8 cellular contexts compared by ENCODE assay signal in genomic region chr19:13022111-13022858, GRCh38. TPM values are rescaled to one million over a fixed set of nuclear protein-coding genes. Genes with fewer than 3 reads are reported as not detected.
DNase-seq lines count a peak whose midpoint lies in the region; ATAC-seq and TF ChIP-seq lines count a peak whose summit lies in the region.

No MANE protein-coding gene starts in this region.

- H3K27ac ChIP-seq in mammary epithelial cell (ENCODE audit: insufficient read depth, low read depth, low read length), result peak overlapping the region; percentile 90
- H3K27ac ChIP-seq in muscle layer of duodenum (ENCODE audit: low read length), result peak overlapping the region; percentile 86

- H3K79me2 ChIP-seq in mammary epithelial cell (ENCODE audit: insufficient read depth, low read length), result peaks cover 85% of the 10 kb centered on the region

- H3K4me1 ChIP-seq in mammary epithelial cell (ENCODE audit: insufficient read depth, low read length) (peaks cover 74% of the 10 kb centered on the region), muscle layer of duodenum (ENCODE audit: control insufficient read depth in 1 of 2, insufficient read depth in 2 of 2, low read length in 2 of 2) (peaks cover 48 to 78% of the 10 kb centered on the region in 2 donors)

- TF ChIP-seq CTCF in mammary epithelial cell (conservative IDR thresholded peaks at IDR 0.05 in 1 of 2, IDR thresholded peaks at IDR 0.05 in 1 of 2; ENCODE audit: extremely low read depth in 1 of 2, insufficient read depth in 1 of 2, low read depth in 1 of 2, low read length in 2 of 2), result no peak

- H2AFZ ChIP-seq in mammary epithelial cell (ENCODE audit: low read depth, low read length), result peak overlapping the region; percentile 66

- 0% methylated on average over 10 of the region's 22 CpGs for WGBS in mammary epithelial cell (ENCODE audit: low coverage, missing lambda C conversion rate)

- in situ Hi-C loops in mammary epithelial cell (cut with MboI; ENCODE audit: low sequenced_read_pairs in 2 of 2), result no loop called here

- no peak for TF ChIP-seq POLR2A in GM18505 (IDR thresholded peaks at IDR 0.05; ENCODE audit: borderline replicate concordance, extremely low read depth, insufficient read depth, insufficient read length)

- intact Hi-C loops in mammary epithelial cell (cut with micrococcal nuclease), result loop anchor here (2.0 to 5.0 kb wide), 2 partner anchors 25 to 35 kb away; no protein-coding TSS in a partner anchor

- peak overlapping the region; percentile 99 for H3K4me2 ChIP-seq in mammary epithelial cell (ENCODE audit: insufficient read depth, low read depth, low read length)

- BruUV-seq in mammary epithelial cell (replicated peaks; lab: Mats Ljungman, UMichigan), result TSS peak; percentile 49

- peak; percentile 60 for DNase-seq in AG20443 (ENCODE audit: low spot score)
- peak; percentile 62 to 67 for DNase-seq in Kasumi-1 (lab: John Stamatoyannopoulos, UW)
- peak; percentile 36 for DNase-seq in mammary epithelial cell
- no peak for DNase-seq in occipital lobe (lab: John Stamatoyannopoulos, UW)

- peak overlapping the region; percentile 22 to 39 (median 25) for H3K4me3 ChIP-seq in mammary epithelial cell (replicated peaks in 1 of 3; ENCODE audit: insufficient read depth in 1 of 3, low read depth in 2 of 3, low read length in 3 of 3)
- peak overlapping the region; percentile 55 to 65 for H3K4me3 ChIP-seq in muscle layer of duodenum (ENCODE audit: low read depth in 1 of 2, low read length in 2 of 2)

- no peaks in the 10 kb centered on the region for H3K9me3 ChIP-seq in mammary epithelial cell (replicated peaks; ENCODE audit: insufficient read depth, low read length)
- no peaks in the 10 kb centered on the region for H3K9me3 ChIP-seq in muscle layer of duodenum (ENCODE audit: control insufficient read depth in 1 of 2, low read length in 2 of 2)

- peak overlapping the region; percentile 75 for H3K9ac ChIP-seq in mammary epithelial cell (ENCODE audit: insufficient read depth, low read length)

- CTCF ChIA-PET in mammary epithelial cell (lab: Charles Lee; ENCODE audit: low non-redundant PET), result interaction anchor here (0.6 kb wide), 1 partner anchor 62 kb away, joined by 4 read pairs; no protein-coding TSS in a partner anchor

- no peaks in the 10 kb centered on the region for H3K36me3 ChIP-seq in mammary epithelial cell (ENCODE audit: insufficient read depth, low read length)
- H3K36me3 ChIP-seq in muscle layer of duodenum (ENCODE audit: control insufficient read depth in 1 of 2, insufficient read depth in 2 of 2, low read length in 2 of 2), result peaks cover 0 to 5% of the 10 kb centered on the region in 2 donors

- dilution Hi-C loops in mammary epithelial cell (cut with HindIII; ENCODE audit: low sequenced_read_pairs), result no loop called here

- no peaks in the 10 kb centered on the region for H4K20me1 ChIP-seq in mammary epithelial cell (ENCODE audit: insufficient read depth, low read length)

- H3K27me3 ChIP-seq in mammary epithelial cell (ENCODE audit: insufficient read depth, low read length) (no peaks in the 10 kb centered on the region), muscle layer of duodenum (ENCODE audit: low read depth, low read length) (no peaks in the 10 kb centered on the region)

- ATAC-seq in GM19463 (IDR thresholded peaks at IDR 0.05; ENCODE audit: unreplicated experiment) (no peak), GM18505 (IDR thresholded peaks at IDR 0.05; ENCODE audit: unreplicated experiment) (no peak), GM21619 (IDR thresholded peaks at IDR 0.05; ENCODE audit: unreplicated experiment) (no peak)

RNA-seq across cellular contexts. Expression of gene NFIX, which starts 27.0 kb away (rescaled TPM):
- total RNA-seq in mammary epithelial cell, result 10 to 100 TPM; 43.2 to 76.1 TPM
- polyA plus RNA-seq in mammary epithelial cell, result 24.5 TPM
- 215 TPM for polyA minus RNA-seq in mammary epithelial cell
- total RNA-seq in occipital lobe, result 124 TPM

RNA-seq across cellular contexts. Expression of gene DAND5, which starts 52.9 kb away (rescaled TPM):
- total RNA-seq in mammary epithelial cell, result under 1 TPM; under 0.01 to 0.28 TPM
- polyA plus RNA-seq in mammary epithelial cell, result 0.07 TPM
- not detected for polyA minus RNA-seq in mammary epithelial cell
- not detected for total RNA-seq in occipital lobe
